In genomic region chr6:134097114-134097707, GRCh38 we compare ENCODE assay signal across 8 cellular contexts. TPM values are rescaled to one million over a fixed set of nuclear protein-coding genes. Genes with fewer than 3 reads are reported as not detected.
DNase-seq lines count a peak whose midpoint lies in the region; TF ChIP-seq lines count a peak whose summit lies in the region.

No MANE protein-coding gene starts in this region.

- H3K9me3 Mint-ChIP-seq in neural crest cell: peaks cover 6% of the 10 kb centered on the region

- no peak for TF ChIP-seq EP300 in tibial nerve (IDR thresholded peaks at IDR 0.05)

- H3K4me1 ChIP-seq in OCI-LY3 (ENCODE audit: low read length) (peaks cover 8% of the 10 kb centered on the region; the same call in 1 of the 2 replicates), fibroblast of lung (ENCODE audit: control insufficient read depth, extremely low read depth, insufficient read depth, low read length) (no peaks in the 10 kb centered on the region), tibial nerve (no peaks in the 10 kb centered on the region)

- TF ChIP-seq CTCF in OCI-LY3 (IDR thresholded peaks at IDR 0.05; ENCODE audit: low read depth, low read length) (peak; percentile 70), fibroblast of lung (conservative IDR thresholded peaks at IDR 0.05 in 1 of 2, IDR thresholded peaks at IDR 0.05 in 1 of 2; ENCODE audit: low read depth in 1 of 2, low read length in 2 of 2) (peak; percentile 59 to 60), neural crest cell (conservative IDR thresholded peaks at IDR 0.05) (peak; percentile 93), tibial nerve (IDR thresholded peaks at IDR 0.05) (peak; percentile 39 to 81 (median 65))

- H2AFZ ChIP-seq in OCI-LY3 (ENCODE audit: low read depth, low read length) (no peak overlapping the region), fibroblast of lung (ENCODE audit: low read length) (no peak overlapping the region)

- no peak overlapping the region for H3K27ac Mint-ChIP-seq in neural crest cell (ENCODE audit: unreplicated experiment)

- no peak for TF ChIP-seq POLR2A in tibial nerve (IDR thresholded peaks at IDR 0.05)

- H3K9me3 ChIP-seq in OCI-LY3 (ENCODE audit: insufficient read depth, low read length) (no peaks in the 10 kb centered on the region), fibroblast of lung (ENCODE audit: control insufficient read depth, insufficient read depth, low read depth, low read length) (no peaks in the 10 kb centered on the region), tibial nerve (no peaks in the 10 kb centered on the region)

- H3K27me3 Mint-ChIP-seq in neural crest cell (ENCODE audit: low read depth): no peaks in the 10 kb centered on the region

- H3K4me3 ChIP-seq in OCI-LY3 (ENCODE audit: low read length): no peak overlapping the region
- H3K4me3 ChIP-seq in fibroblast of lung (replicated peaks in 1 of 4; ENCODE audit: control extremely low read depth in 1 of 4, insufficient read depth in 1 of 4, low read depth in 3 of 4, low read length in 4 of 4): no peak overlapping the region
- no peak overlapping the region for H3K4me3 ChIP-seq in tibial nerve

- H3K27me3 ChIP-seq in OCI-LY3 (ENCODE audit: low read depth, low read length) (no peaks in the 10 kb centered on the region), fibroblast of lung (ENCODE audit: control insufficient read depth, insufficient read depth, low read length) (no peaks in the 10 kb centered on the region), tibial nerve (no peaks in the 10 kb centered on the region)

- H3K4me2 ChIP-seq in OCI-LY3 (ENCODE audit: low read length): no peak overlapping the region
- no peak overlapping the region for H3K4me2 ChIP-seq in fibroblast of lung (ENCODE audit: extremely low read depth, insufficient read depth, low read length)

- no peaks in the 10 kb centered on the region for H3K36me3 ChIP-seq in OCI-LY3 (replicated peaks; ENCODE audit: low read depth, low read length)
- H3K36me3 ChIP-seq in fibroblast of lung (ENCODE audit: control insufficient read depth, insufficient read depth, low read length): no peaks in the 10 kb centered on the region
- H3K36me3 ChIP-seq in tibial nerve: no peaks in the 10 kb centered on the region

- in situ Hi-C loops in G401 (cut with HindIII; ENCODE audit: low sequenced_read_pairs): no loop called here

- no peak overlapping the region for H3K27ac ChIP-seq in OCI-LY3 (ENCODE audit: low read length)
- no peak overlapping the region for H3K27ac ChIP-seq in fibroblast of lung (ENCODE audit: insufficient read depth, low read length)
- H3K27ac ChIP-seq in tibial nerve: no peak overlapping the region

- no peak overlapping the region for H3K9ac ChIP-seq in OCI-LY3 (ENCODE audit: low read length)
- no peak overlapping the region for H3K9ac ChIP-seq in fibroblast of lung (ENCODE audit: insufficient read depth, low read length)

- peak; percentile 84 for DNase-seq in G401 (ENCODE audit: low spot score)
- DNase-seq in HS-5 (ENCODE audit: low read depth): peak; percentile 51
- DNase-seq in activated T-cell treated with anti-CD3 and anti-CD28 coated beads for 48 hours (ENCODE audit: low read depth): peak; percentile 45
- DNase-seq in fibroblast of lung (ENCODE audit: low read depth in 2 of 2): peak; percentile 52 to 83
- DNase-seq in neural crest cell (ENCODE audit: low read depth, low spot score): peak; percentile 81
- peak; percentile 29 to 87 for DNase-seq in tibial nerve (ENCODE audit: low spot score in 2 of 2)
- no peak for DNase-seq in UCSD-AML1 (lab: John Stamatoyannopoulos, UW; ENCODE audit: unreplicated experiment)

- H3K36me3 Mint-ChIP-seq in neural crest cell (ENCODE audit: low read depth): no peaks in the 10 kb centered on the region

- H3K4me1 Mint-ChIP-seq in neural crest cell: peaks cover 10% of the 10 kb centered on the region

- H4K20me1 ChIP-seq in OCI-LY3 (ENCODE audit: insufficient read depth, low read length): no peaks in the 10 kb centered on the region
- no peaks in the 10 kb centered on the region for H4K20me1 ChIP-seq in fibroblast of lung (ENCODE audit: control insufficient read depth, extremely low read depth, insufficient read depth, low read length)

- whole genome bisulfite sequencing in tibial nerve, 2 donors: 44 to 48% methylated on average over 4 of the region's 4 CpGs

- no peaks in the 10 kb centered on the region for H3K79me2 ChIP-seq in OCI-LY3 (ENCODE audit: low read length)
- H3K79me2 ChIP-seq in fibroblast of lung (ENCODE audit: control insufficient read depth, insufficient read depth, low read length): no peaks in the 10 kb centered on the region

- no peak overlapping the region for H3K4me3 Mint-ChIP-seq in neural crest cell

RNA-seq across cellular contexts. Expression of gene SLC2A12, which starts 44.8 kb away (rescaled TPM):
- 0.07 TPM in 1 of 2 replicates, not detected in the other for total RNA-seq in G401 (2014; rRNA removed; shearing (Covaris generic))
- total RNA-seq in fibroblast of lung (4.6 and 10.1 TPM in 2 replicates), neural crest cell (1.1 and 1.3 TPM in 2 replicates), tibial nerve (1 to 10 TPM in 1 of 4 donors, under 1 TPM in 3; 0.39 to 2.2 (median 0.61) TPM)
- 3.2 and 7.0 TPM in 2 replicates for polyA plus RNA-seq in fibroblast of lung
- polyA plus RNA-seq in fibroblast of lung (2012): 1.5 and 3.1 TPM in 2 replicates
- polyA minus RNA-seq in fibroblast of lung (ENCODE audit: low replicate concordance): 1.0 and 1.8 TPM in 2 replicates
